ENCODE assay signal across 8 cellular contexts in the genomic region with DNA sequence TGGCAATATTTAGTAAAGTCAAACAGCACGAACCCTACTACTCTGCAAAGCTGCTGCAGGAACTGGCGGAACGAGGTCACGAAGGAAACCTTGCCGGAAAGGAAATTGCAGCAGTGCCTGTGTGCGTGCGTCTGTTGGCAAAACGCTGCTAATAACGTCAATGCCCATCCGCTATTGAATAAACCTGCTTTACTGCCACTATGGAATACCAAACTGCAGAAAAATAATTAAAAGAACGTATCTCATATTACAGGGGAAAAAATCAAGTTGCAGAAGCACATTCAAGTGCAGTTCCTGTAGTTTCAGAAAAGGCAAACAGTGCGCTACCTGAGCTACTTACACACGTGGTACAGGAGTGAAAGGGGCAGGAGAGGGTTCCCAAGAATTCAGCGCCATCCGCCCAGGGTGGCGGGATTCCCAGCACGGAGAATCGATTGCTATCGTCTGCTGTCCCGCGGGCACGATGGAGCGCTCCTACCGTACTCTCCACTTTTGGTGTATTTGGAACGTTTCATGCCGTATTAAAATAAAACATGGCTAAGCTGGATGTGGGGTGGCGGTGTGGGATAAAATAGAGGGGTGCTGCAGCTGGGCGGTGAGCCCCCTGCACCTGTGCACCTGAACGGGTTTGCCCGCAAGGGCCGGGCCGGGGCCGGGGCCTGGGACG. TPM values are rescaled to one million over a fixed set of nuclear protein-coding genes. Genes with fewer than 3 reads are reported as not detected.
DNase-seq lines count a peak whose midpoint lies in the region; ATAC-seq and TF ChIP-seq lines count a peak whose summit lies in the region.

No MANE protein-coding gene starts in this region.

- H3K4me1 ChIP-seq in BLaER1: peaks cover 59% of the 10 kb centered on the region
- H3K4me1 ChIP-seq in cardiac muscle cell (ENCODE audit: low read depth): peaks cover 11% of the 10 kb centered on the region
- H3K4me1 ChIP-seq in trophoblast cell (ENCODE audit: control insufficient read depth in 1 of 2, insufficient read depth in 2 of 2, low read length in 2 of 2): peaks cover 11% of the 10 kb centered on the region in 2 experiments

- POLR2A ChIA-PET in RWPE1 (lab: Yijun Ruan, JAX; ENCODE audit: low non-redundant PET): interaction anchor here (0.6 to 1.1 kb wide), 2 partner anchors 17 to 1047 kb away, joined by 3 to 4 read pairs; no protein-coding TSS in a partner anchor
- POLR2A ChIA-PET in GM10248 (lab: Yijun Ruan, JAX): no interaction called here

- H4K12ac ChIP-seq in trophoblast cell (ENCODE audit: low read depth, low read length): no peak overlapping the region

- peak overlapping the region; percentile 86 for H3K4me3 Mint-ChIP-seq in activated naive CD8-positive, alpha-beta T cell treated with anti-CD3 and anti-CD28 coated beads for 36 hours

- no peaks in the 10 kb centered on the region for H3K27me3 Mint-ChIP-seq in activated naive CD8-positive, alpha-beta T cell treated with anti-CD3 and anti-CD28 coated beads for 36 hours

- H3K23ac ChIP-seq in trophoblast cell (ENCODE audit: low read length): no peak overlapping the region

- H3K27ac Mint-ChIP-seq in activated naive CD8-positive, alpha-beta T cell treated with anti-CD3 and anti-CD28 coated beads for 36 hours: peak overlapping the region; percentile 90

- H3K18ac ChIP-seq in trophoblast cell (ENCODE audit: low read length): no peak overlapping the region

- no peak overlapping the region for H2BK5ac ChIP-seq in trophoblast cell (ENCODE audit: low read depth, low read length, poor library complexity)

- CTCF ChIA-PET in RWPE1 (lab: Yijun Ruan, JAX): interaction anchor here (0.5 to 0.7 kb wide), 2 partner anchors 141 to 647 kb away, joined by 3 to 4 read pairs; no protein-coding TSS in a partner anchor
- CTCF ChIA-PET in GM10248 (lab: Yijun Ruan, JAX): interaction anchor here (1.4 to 1.6 kb wide), 2 partner anchors 111 to 127 kb away, joined by 3 to 5 read pairs; no protein-coding TSS in a partner anchor

- H3K27ac ChIP-seq in BLaER1 (peak overlapping the region; percentile 59), RWPE1 (peak overlapping the region; percentile 76), cardiac muscle cell (no peak overlapping the region), trophoblast cell (ENCODE audit: low read depth, low read length) (no peak overlapping the region)

- TF ChIP-seq CTCF in RWPE1 (conservative IDR thresholded peaks at IDR 0.05; ENCODE audit: low read depth): no peak
- TF ChIP-seq CTCF in cardiac muscle cell (IDR thresholded peaks at IDR 0.05; ENCODE audit: low read depth, low read length): no peak
- no peak for TF ChIP-seq CTCF in GM10248 (IDR thresholded peaks at IDR 0.05; ENCODE audit: control extremely low read depth, extremely low read depth, low read depth, missing control alignments)

- H3K4me2 ChIP-seq in BLaER1: peak overlapping the region; percentile 95
- peak overlapping the region; percentile 83 for H3K4me2 ChIP-seq in trophoblast cell (ENCODE audit: low read length)

- DNase-seq in RWPE1 (ENCODE audit: low spot score): no peak
- peak; percentile 63 for DNase-seq in activated naive CD8-positive, alpha-beta T cell treated with anti-CD3 and anti-CD28 coated beads for 36 hours
- DNase-seq in cardiac muscle cell (ENCODE audit: low read depth in 1 of 2, low spot score in 1 of 2): peak; percentile 23 to 61
- peak in 1 of 2 donors; percentile 16 for DNase-seq in trophoblast cell
- DNase-seq in GM10248 (ENCODE audit: extremely low spot score): no peak

- no peak overlapping the region for H3K14ac ChIP-seq in trophoblast cell (ENCODE audit: low read length)

- no peak overlapping the region for H2BK12ac ChIP-seq in trophoblast cell (ENCODE audit: low read length)

- H3K4me3 ChIP-seq in BLaER1 (peak overlapping the region; percentile 91), cardiac muscle cell (peak overlapping the region; percentile 39), trophoblast cell (ENCODE audit: low read depth, low read length) (peak overlapping the region; percentile 66)

- H3K9me3 Mint-ChIP-seq in activated naive CD8-positive, alpha-beta T cell treated with anti-CD3 and anti-CD28 coated beads for 36 hours: no peaks in the 10 kb centered on the region

- H4K91ac ChIP-seq in trophoblast cell (ENCODE audit: low read depth, low read length): no peak overlapping the region

- peaks cover 15% of the 10 kb centered on the region for H3K79me2 ChIP-seq in trophoblast cell (ENCODE audit: control insufficient read depth, insufficient read depth, low read length, poor library complexity)

- H3K27me3 ChIP-seq in BLaER1 (no peaks in the 10 kb centered on the region), cardiac muscle cell (no peaks in the 10 kb centered on the region), trophoblast cell (ENCODE audit: insufficient read depth, low read length) (no peaks in the 10 kb centered on the region)

- H4K20me1 ChIP-seq in BLaER1: peaks cover 41% of the 10 kb centered on the region

- H3K4ac ChIP-seq in trophoblast cell (ENCODE audit: low read depth, low read length): no peak overlapping the region

- no CpG with 5 or more reads among the region's 34 CpGs for WGBS in trophoblast cell (ENCODE audit: extremely low coverage, insufficient coverage, insufficient read length)

- no peak overlapping the region for H2AK5ac ChIP-seq in trophoblast cell (ENCODE audit: low read length)

- H2AFZ ChIP-seq in trophoblast cell (ENCODE audit: insufficient read depth, low read length, poor library complexity): peak overlapping the region; percentile 3

- peaks cover 13% of the 10 kb centered on the region for H3K36me3 Mint-ChIP-seq in activated naive CD8-positive, alpha-beta T cell treated with anti-CD3 and anti-CD28 coated beads for 36 hours

- H3K79me1 ChIP-seq in trophoblast cell (ENCODE audit: low read length): peaks cover 17% of the 10 kb centered on the region

- H3K36me3 ChIP-seq in BLaER1: peaks cover 31% of the 10 kb centered on the region
- peaks cover 10% of the 10 kb centered on the region for H3K36me3 ChIP-seq in cardiac muscle cell
- H3K36me3 ChIP-seq in trophoblast cell (ENCODE audit: control insufficient read depth in 1 of 2, insufficient read depth in 2 of 2, low read length in 2 of 2): peaks cover 14 to 17% of the 10 kb centered on the region in 2 experiments

- H3K9ac ChIP-seq in BLaER1: peak overlapping the region; percentile 76
- no peak overlapping the region for H3K9ac ChIP-seq in trophoblast cell (ENCODE audit: low read length)

- H3K9me3 ChIP-seq in BLaER1 (no peaks in the 10 kb centered on the region), cardiac muscle cell (ENCODE audit: low read depth) (no peaks in the 10 kb centered on the region), trophoblast cell (ENCODE audit: insufficient read depth, low read depth, low read length) (no peaks in the 10 kb centered on the region)

- ATAC-seq in HG03159 (IDR thresholded peaks at IDR 0.05; ENCODE audit: unreplicated experiment) (peak; percentile 1), HG02884 (IDR thresholded peaks at IDR 0.05; ENCODE audit: unreplicated experiment) (no peak)

- no peak overlapping the region for H2BK120ac ChIP-seq in trophoblast cell (ENCODE audit: insufficient read depth, low read length, poor library complexity)

- peaks cover 42% of the 10 kb centered on the region for H3K4me1 Mint-ChIP-seq in activated naive CD8-positive, alpha-beta T cell treated with anti-CD3 and anti-CD28 coated beads for 36 hours

- no peak overlapping the region for H4K8ac ChIP-seq in trophoblast cell (ENCODE audit: low read depth, low read length)

RNA-seq across cellular contexts. Expression of a gene that starts 0.5 kb away (rescaled TPM):
- 10 to 100 TPM; 59.9 to 66.8 TPM for total RNA-seq in activated naive CD8-positive, alpha-beta T cell treated with anti-CD3 and anti-CD28 coated beads for 36 hours
- 56.4 and 68.9 TPM in 2 replicates for total RNA-seq in cardiac muscle cell
- polyA plus RNA-seq in cardiac muscle cell: 46.8 and 67.0 TPM in 2 replicates
- polyA plus RNA-seq in trophoblast cell (2013): 32.7 and 33.1 TPM in 2 replicates

RNA-seq across cellular contexts. Expression of a gene that starts 4.3 kb away (rescaled TPM):
- total RNA-seq in activated naive CD8-positive, alpha-beta T cell treated with anti-CD3 and anti-CD28 coated beads for 36 hours: 10 to 100 TPM; 77.2 to 87.3 TPM
- 50.0 and 133 TPM in 2 replicates for total RNA-seq in cardiac muscle cell
- polyA plus RNA-seq in cardiac muscle cell: 65.0 and 158 TPM in 2 replicates
- 282 and 291 TPM in 2 replicates for polyA plus RNA-seq in trophoblast cell (2013)

Comparison
In these comparisons a context has a peak if more than half of its experiments do, and no peak if none do; other contexts are left out.
1. H3K27ac ChIP-seq: peak in BLaER1 (single experiment) and RWPE1 (single experiment); none in cardiac muscle cell (single experiment) and trophoblast cell (single experiment).
2. H3K4me3 ChIP-seq: peak in every context shown above with its lines; median percentile 91 in BLaER1; 66 in trophoblast cell; 39 in cardiac muscle cell.
3. DNase-seq: peak in activated naive CD8-positive, alpha-beta T cell treated with anti-CD3 and anti-CD28 coated beads for 36 hours (single experiment) and cardiac muscle cell (2 of 2); none in RWPE1 (single experiment) and GM10248 (single experiment).